Comparison of ENCODE assay signal across 8 cellular contexts in the genomic region with DNA sequence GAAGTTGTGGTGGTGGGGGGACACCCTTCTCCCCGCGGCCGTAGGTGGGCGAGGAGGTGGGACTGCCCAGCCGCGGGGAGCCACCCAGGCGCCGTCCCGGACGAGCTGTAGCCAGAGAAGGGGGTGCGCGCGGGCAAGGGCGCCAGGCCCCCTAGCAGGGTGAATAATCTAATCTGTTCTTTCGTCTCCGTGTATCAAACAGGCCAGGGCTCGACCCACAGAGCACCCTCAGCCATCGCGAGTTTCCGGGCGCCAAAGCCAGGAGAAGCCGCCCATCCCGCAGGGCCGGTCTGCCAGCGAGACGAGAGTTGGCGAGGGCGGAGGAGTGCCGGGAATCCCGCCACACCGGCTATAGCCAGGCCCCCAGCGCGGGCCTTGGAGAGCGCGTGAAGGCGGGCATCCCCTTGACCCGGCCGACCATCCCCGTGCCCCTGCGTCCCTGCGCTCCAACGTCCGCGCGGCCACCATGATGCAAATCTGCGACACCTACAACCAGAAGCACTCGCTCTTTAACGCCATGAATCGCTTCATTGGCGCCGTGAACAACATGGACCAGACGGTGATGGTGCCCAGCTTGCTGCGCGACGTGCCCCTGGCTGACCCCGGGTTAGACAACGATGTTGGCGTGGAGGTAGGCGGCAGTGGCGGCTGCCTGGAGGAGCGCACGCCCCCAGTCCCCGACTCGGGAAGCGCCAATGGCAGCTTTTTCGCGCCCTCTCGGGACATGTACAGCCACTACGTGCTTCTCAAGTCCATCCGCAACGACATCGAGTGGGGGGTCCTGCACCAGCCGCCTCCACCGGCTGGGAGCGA. TPM values are rescaled to one million over a fixed set of nuclear protein-coding genes. Genes with fewer than 3 reads are reported as not detected.
DNase-seq lines count a peak whose midpoint lies in the region; ATAC-seq and TF ChIP-seq lines count a peak whose summit lies in the region.

No MANE protein-coding gene starts in this region.

- H3K4me1 ChIP-seq in upper lobe of right lung: peaks cover 3% of the 10 kb centered on the region

- POLR2A ChIA-PET in activated CD8-positive, alpha-beta T cell treated with anti-CD3 and anti-CD28 coated beads for 36 hours (lab: Charles Lee): interaction anchor here (0.5 to 1.3 kb wide), 4 partner anchors 12 to 1368 kb away, joined by 3 to 4 read pairs (median 3); no protein-coding TSS in a partner anchor
- POLR2A ChIA-PET in naive thymus-derived CD8-positive, alpha-beta T cell (lab: Charles Lee): interaction anchor here (0.5 to 7.8 kb wide), 8 partner anchors 11 to 1365 kb away, joined by 3 to 104 read pairs (median 4); no protein-coding TSS in a partner anchor

- H3K36me3 ChIP-seq in upper lobe of right lung: no peaks in the 10 kb centered on the region

- H3K9me3 Mint-ChIP-seq in activated CD8-positive, alpha-beta T cell treated with anti-CD3 and anti-CD28 coated beads for 36 hours: no peaks in the 10 kb centered on the region
- H3K9me3 Mint-ChIP-seq in naive thymus-derived CD8-positive, alpha-beta T cell: no peaks in the 10 kb centered on the region

- peak; percentile 3 for ATAC-seq in activated CD8-positive, alpha-beta T cell treated with anti-CD3 and anti-CD28 coated beads for 36 hours
- peak in 1 of 2 donors; percentile 5 for ATAC-seq in naive thymus-derived CD8-positive, alpha-beta T cell
- ATAC-seq in upper lobe of right lung: peak; percentile 0

- intact Hi-C loops in activated CD8-positive, alpha-beta T cell treated with anti-CD3 and anti-CD28 coated beads for 36 hours (cut with micrococcal nuclease): no loop called here
- intact Hi-C loops in upper lobe of right lung (cut with DNase I): no loop called here

- CTCF ChIA-PET in activated CD8-positive, alpha-beta T cell treated with anti-CD3 and anti-CD28 coated beads for 36 hours (lab: Charles Lee): no interaction called here

- H3K4me1 Mint-ChIP-seq in activated CD8-positive, alpha-beta T cell treated with anti-CD3 and anti-CD28 coated beads for 36 hours (ENCODE audit: low read depth): peaks cover 20% of the 10 kb centered on the region
- H3K4me1 Mint-ChIP-seq in naive thymus-derived CD8-positive, alpha-beta T cell: peaks cover 7 to 56% (median 29%) of the 10 kb centered on the region in 4 donors

- H3K27me3 ChIP-seq in upper lobe of right lung: no peaks in the 10 kb centered on the region

- H3K27me3 Mint-ChIP-seq in activated CD8-positive, alpha-beta T cell treated with anti-CD3 and anti-CD28 coated beads for 36 hours: no peaks in the 10 kb centered on the region
- H3K27me3 Mint-ChIP-seq in naive thymus-derived CD8-positive, alpha-beta T cell: no peaks in the 10 kb centered on the region

- peaks cover 59% of the 10 kb centered on the region for H3K36me3 Mint-ChIP-seq in activated CD8-positive, alpha-beta T cell treated with anti-CD3 and anti-CD28 coated beads for 36 hours (ENCODE audit: low read depth)
- peaks cover 0 to 6% (median 1%) of the 10 kb centered on the region in 3 donors for H3K36me3 Mint-ChIP-seq in naive thymus-derived CD8-positive, alpha-beta T cell

- H3K27ac ChIP-seq in upper lobe of right lung: peak overlapping the region; percentile 88

- H3K27ac Mint-ChIP-seq in activated CD8-positive, alpha-beta T cell treated with anti-CD3 and anti-CD28 coated beads for 36 hours: peak overlapping the region; percentile 98
- peak overlapping the region; percentile 91 to 99 (median 96) for H3K27ac Mint-ChIP-seq in naive thymus-derived CD8-positive, alpha-beta T cell

- DNase-seq in DMS 273 (lab: John Stamatoyannopoulos, UW; ENCODE audit: unreplicated experiment): peak; percentile 59
- DNase-seq in DMS 273 treated with DMSO at 0.1 percent for 48 hours (lab: John Stamatoyannopoulos, UW): no peak
- no peak for DNase-seq in Jurkat, Clone E6-1 (ENCODE audit: low read depth, low spot score)
- peak; percentile 45 for DNase-seq in activated CD8-positive, alpha-beta T cell treated with anti-CD3 and anti-CD28 coated beads for 36 hours
- DNase-seq in epithelial cell of proximal tubule (ENCODE audit: low read depth): no peak
- peak in 8 of 10 donors; percentile 6 to 60 (median 30) for DNase-seq in naive thymus-derived CD8-positive, alpha-beta T cell
- peak; percentile 70 for DNase-seq in upper lobe of right lung
- no peak for DNase-seq in NCI-H187 treated with DMSO at 0.1 percent for 48 hours (lab: John Stamatoyannopoulos, UW)

- H3K4me3 Mint-ChIP-seq in activated CD8-positive, alpha-beta T cell treated with anti-CD3 and anti-CD28 coated beads for 36 hours: peak overlapping the region; percentile 97
- peak overlapping the region; percentile 89 to 96 (median 92) for H3K4me3 Mint-ChIP-seq in naive thymus-derived CD8-positive, alpha-beta T cell

- peak overlapping the region; percentile 73 for H3K4me3 ChIP-seq in Jurkat, Clone E6-1 (ENCODE audit: low read length)
- H3K4me3 ChIP-seq in epithelial cell of proximal tubule (ENCODE audit: low read depth, low read length): peak overlapping the region; percentile 76
- H3K4me3 ChIP-seq in upper lobe of right lung: peak overlapping the region; percentile 67

- no peak for TF ChIP-seq CTCF in activated CD8-positive, alpha-beta T cell treated with anti-CD3 and anti-CD28 coated beads for 36 hours (IDR thresholded peaks at IDR 0.05)
- no peak for TF ChIP-seq CTCF in epithelial cell of proximal tubule (conservative IDR thresholded peaks at IDR 0.05; ENCODE audit: low read depth, low read length)
- TF ChIP-seq CTCF in upper lobe of right lung (IDR thresholded peaks at IDR 0.05): no peak

- H3K9me3 ChIP-seq in upper lobe of right lung: no peaks in the 10 kb centered on the region

RNA-seq across cellular contexts. Expression of a gene that starts 3.4 kb away (rescaled TPM):
- 42.9 TPM for polyA plus RNA-seq in Jurkat, Clone E6-1 (2012; ENCODE audit: insufficient read depth, insufficient read length)
- total RNA-seq in activated CD8-positive, alpha-beta T cell treated with anti-CD3 and anti-CD28 coated beads for 36 hours: 10 to 100 TPM; 74.6 to 79.4 TPM
- total RNA-seq in epithelial cell of proximal tubule (70.2 and 75.6 TPM in 2 replicates), upper lobe of right lung (83.6 TPM)
- 10 to 100 TPM; 42.7 to 45.6 TPM for total RNA-seq in naive thymus-derived CD8-positive, alpha-beta T cell
- polyA plus RNA-seq in naive thymus-derived CD8-positive, alpha-beta T cell: 10 to 100 TPM; 12.6 to 18.8 (median 16.4) TPM

Comparison
In these comparisons a context has a peak if more than half of its experiments do, and no peak if none do; other contexts are left out.
1. DNase-seq: peak in DMS 273 (single experiment), activated CD8-positive, alpha-beta T cell treated with anti-CD3 and anti-CD28 coated beads for 36 hours (single experiment), naive thymus-derived CD8-positive, alpha-beta T cell (8 of 10) and upper lobe of right lung (single experiment); none in DMS 273 treated with DMSO at 0.1 percent for 48 hours (single experiment), Jurkat, Clone E6-1 (single experiment), epithelial cell of proximal tubule (single experiment) and NCI-H187 treated with DMSO at 0.1 percent for 48 hours (single experiment).
2. Peak in every context shown above with its lines, with median percentiles within 50 percentile points of each other: H3K4me3 ChIP-seq.